In genomic region chr3:53232641-53233377, GRCh38 we compare ENCODE assay signal across 2 cellular contexts.
TF ChIP-seq lines count a peak whose summit lies in the region.

No MANE protein-coding gene starts in this region.

TF ChIP-seq in SK-N-SH, 30 proteins besides CTCF, POLR2A, EP300 and RAD21 (continued from another document):
- TF ChIP-seq TEAD4 (IDR thresholded peaks at IDR 0.05; ENCODE audit: borderline replicate concordance, insufficient read depth) (no peak), GATA2 (CRISPR knock-in tag; IDR thresholded peaks at IDR 0.05) (no peak), RCOR1 (IDR thresholded peaks at IDR 0.05; ENCODE audit: low read length) (no peak), EZH2phosphoT487 (IDR thresholded peaks at IDR 0.05; ENCODE audit: borderline replicate concordance, low read depth) (no peak), FOXM1 (IDR thresholded peaks at IDR 0.05; ENCODE audit: low read depth) (no peak), GABPA (IDR thresholded peaks at IDR 0.05; ENCODE audit: low read depth) (no peak), PBX3 (IDR thresholded peaks at IDR 0.05) (no peak)
- TF ChIP-seq, protein P1, sequence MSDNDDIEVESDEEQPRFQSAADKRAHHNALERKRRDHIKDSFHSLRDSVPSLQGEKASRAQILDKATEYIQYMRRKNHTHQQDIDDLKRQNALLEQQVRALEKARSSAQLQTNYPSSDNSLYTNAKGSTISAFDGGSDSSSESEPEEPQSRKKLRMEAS (IDR thresholded peaks at IDR 0.05; ENCODE audit: low read depth): no peak

TF ChIP-seq in SK-N-SH treated with all-trans-retinoic acid at 6 μM for 48 hours, 23 proteins besides CTCF, POLR2A, EP300 and RAD21 (continued from another document):
- TF ChIP-seq, protein P2, sequence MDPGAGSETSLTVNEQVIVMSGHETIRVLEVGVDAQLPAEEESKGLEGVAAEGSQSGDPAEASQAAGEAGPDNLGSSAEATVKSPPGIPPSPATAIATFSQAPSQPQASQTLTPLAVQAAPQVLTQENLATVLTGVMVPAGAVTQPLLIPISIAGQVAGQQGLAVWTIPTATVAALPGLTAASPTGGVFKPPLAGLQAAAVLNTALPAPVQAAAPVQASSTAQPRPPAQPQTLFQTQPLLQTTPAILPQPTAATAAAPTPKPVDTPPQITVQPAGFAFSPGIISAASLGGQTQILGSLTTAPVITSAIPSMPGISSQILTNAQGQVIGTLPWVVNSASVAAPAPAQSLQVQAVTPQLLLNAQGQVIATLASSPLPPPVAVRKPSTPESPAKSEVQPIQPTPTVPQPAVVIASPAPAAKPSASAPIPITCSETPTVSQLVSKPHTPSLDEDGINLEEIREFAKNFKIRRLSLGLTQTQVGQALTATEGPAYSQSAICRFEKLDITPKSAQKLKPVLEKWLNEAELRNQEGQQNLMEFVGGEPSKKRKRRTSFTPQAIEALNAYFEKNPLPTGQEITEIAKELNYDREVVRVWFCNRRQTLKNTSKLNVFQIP (CRISPR knock-in tag; IDR thresholded peaks at IDR 0.05; ENCODE audit: borderline replicate concordance, low read depth): no peak
- no peak for TF ChIP-seq ZNF70 (CRISPR knock-in tag; IDR thresholded peaks at IDR 0.05)
- TF ChIP-seq ZFP3 (CRISPR knock-in tag; IDR thresholded peaks at IDR 0.05): no peak
- TF ChIP-seq, protein P3, sequence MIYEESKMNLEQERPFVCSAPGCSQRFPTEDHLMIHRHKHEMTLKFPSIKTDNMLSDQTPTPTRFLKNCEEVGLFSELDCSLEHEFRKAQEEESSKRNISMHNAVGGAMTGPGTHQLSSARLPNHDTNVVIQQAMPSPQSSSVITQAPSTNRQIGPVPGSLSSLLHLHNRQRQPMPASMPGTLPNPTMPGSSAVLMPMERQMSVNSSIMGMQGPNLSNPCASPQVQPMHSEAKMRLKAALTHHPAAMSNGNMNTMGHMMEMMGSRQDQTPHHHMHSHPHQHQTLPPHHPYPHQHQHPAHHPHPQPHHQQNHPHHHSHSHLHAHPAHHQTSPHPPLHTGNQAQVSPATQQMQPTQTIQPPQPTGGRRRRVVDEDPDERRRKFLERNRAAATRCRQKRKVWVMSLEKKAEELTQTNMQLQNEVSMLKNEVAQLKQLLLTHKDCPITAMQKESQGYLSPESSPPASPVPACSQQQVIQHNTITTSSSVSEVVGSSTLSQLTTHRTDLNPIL (CRISPR knock-in tag; IDR thresholded peaks at IDR 0.05; ENCODE audit: low read depth): no peak
- TF ChIP-seq TOX (CRISPR knock-in tag; IDR thresholded peaks at IDR 0.05; ENCODE audit: borderline replicate concordance): no peak
- TF ChIP-seq ZC3H10 (CRISPR knock-in tag; IDR thresholded peaks at IDR 0.05): no peak
